Comparison of ENCODE assay signal across 8 cellular contexts in genomic region chr1:40612345-40612831, GRCh38. TPM values are rescaled to one million over a fixed set of nuclear protein-coding genes. Genes with fewer than 3 reads are reported as not detected.
A peak's percentile ranks its signal among the peaks of the same experiment; 100 is the strongest.
DNase-seq lines count a peak whose midpoint lies in the region; ATAC-seq and TF ChIP-seq lines count a peak whose summit lies in the region.

No MANE protein-coding gene starts in this region.

- no peaks in the 10 kb centered on the region for H3K9me3 ChIP-seq in CD8-positive, alpha-beta memory T cell (ENCODE audit: low read length)

- peak; percentile 46 to 78 (median 58) for DNase-seq in CD8-positive, alpha-beta memory T cell
- DNase-seq in NCI-H82 treated with DMSO at 0.1 percent for 48 hours (lab: John Stamatoyannopoulos, UW; ENCODE audit: unreplicated experiment) (peak; percentile 56), mesothelial cell of epicardium (ENCODE audit: low spot score in 2 of 2, unreplicated experiment in 2 of 2) (peak in 1 of 2 experiments; percentile 64)
- DNase-seq in activated CD8-positive, alpha-beta T cell treated with anti-CD3 and anti-CD28 coated beads for 36 hours: peak; percentile 82
- DNase-seq in effector memory CD8-positive, alpha-beta T cell: peak; percentile 70 to 75 (median 74)
- DNase-seq in stimulated activated CD8-positive, alpha-beta memory T cell treated with anti-CD3 and anti-CD28 coated beads, Interleukin-4, amount 100 ng/mL, for 48 hours: peak; percentile 80

- no peaks in the 10 kb centered on the region for H3K9me3 Mint-ChIP-seq in CD8-positive, alpha-beta memory T cell
- H3K9me3 Mint-ChIP-seq in activated CD8-positive, alpha-beta T cell treated with anti-CD3 and anti-CD28 coated beads for 36 hours: no peaks in the 10 kb centered on the region
- no peaks in the 10 kb centered on the region for H3K9me3 Mint-ChIP-seq in effector memory CD8-positive, alpha-beta T cell
- peaks cover 14% of the 10 kb centered on the region for H3K9me3 Mint-ChIP-seq in mesothelial cell of epicardium

- H3K4me1 ChIP-seq in CD8-positive, alpha-beta memory T cell (ENCODE audit: insufficient read depth, low read length): no peaks in the 10 kb centered on the region

- no peak overlapping the region for H3K4me3 ChIP-seq in CD8-positive, alpha-beta memory T cell (ENCODE audit: low read length)

- intact Hi-C loops in activated CD8-positive, alpha-beta T cell treated with anti-CD3 and anti-CD28 coated beads for 36 hours (cut with micrococcal nuclease): loop anchor here (5.0 kb wide), 3 partner anchors 55 to 340 kb away; partner anchors contain the start of gene RIMS3

- POLR2A ChIA-PET in CD8-positive, alpha-beta memory T cell (lab: Charles Lee): no interaction called here
- POLR2A ChIA-PET in activated CD8-positive, alpha-beta T cell treated with anti-CD3 and anti-CD28 coated beads for 36 hours (lab: Charles Lee): interaction anchor here (1.1 kb wide), 1 partner anchor 80 kb away, joined by 3 read pairs; no protein-coding TSS in a partner anchor

- no peak overlapping the region for H3K27ac ChIP-seq in CD8-positive, alpha-beta memory T cell (ENCODE audit: low read depth, low read length)

- CTCF ChIA-PET in CD8-positive, alpha-beta memory T cell (lab: Charles Lee): interaction anchor here (0.7 to 1.5 kb wide), 7 partner anchors 9 to 337 kb away, joined by 3 to 6 read pairs (median 3); partner anchors contain the start of gene NFYC
- CTCF ChIA-PET in activated CD8-positive, alpha-beta T cell treated with anti-CD3 and anti-CD28 coated beads for 36 hours (lab: Charles Lee): interaction anchor here (0.6 to 1.4 kb wide), 17 partner anchors 9 to 340 kb away, joined by 3 to 7 read pairs (median 4); partner anchors contain the start of gene RIMS3

- H3K36me3 ChIP-seq in CD8-positive, alpha-beta memory T cell (ENCODE audit: insufficient read depth, low read length): no peaks in the 10 kb centered on the region

- no peak overlapping the region for H3K4me3 Mint-ChIP-seq in CD8-positive, alpha-beta memory T cell
- H3K4me3 Mint-ChIP-seq in activated CD8-positive, alpha-beta T cell treated with anti-CD3 and anti-CD28 coated beads for 36 hours: no peak overlapping the region
- no peak overlapping the region for H3K4me3 Mint-ChIP-seq in effector memory CD8-positive, alpha-beta T cell
- H3K4me3 Mint-ChIP-seq in mesothelial cell of epicardium: no peak overlapping the region

- ATAC-seq in HG03196 (IDR thresholded peaks at IDR 0.05; ENCODE audit: unreplicated experiment) (peak; percentile 58), GM19452 (IDR thresholded peaks at IDR 0.05; ENCODE audit: unreplicated experiment) (no peak)
- ATAC-seq in activated CD8-positive, alpha-beta T cell treated with anti-CD3 and anti-CD28 coated beads for 36 hours: peak; percentile 97
- ATAC-seq in effector memory CD8-positive, alpha-beta T cell (replicated peaks): peak; percentile 95

- H3K27ac Mint-ChIP-seq in CD8-positive, alpha-beta memory T cell: no peak overlapping the region
- no peak overlapping the region for H3K27ac Mint-ChIP-seq in activated CD8-positive, alpha-beta T cell treated with anti-CD3 and anti-CD28 coated beads for 36 hours
- H3K27ac Mint-ChIP-seq in effector memory CD8-positive, alpha-beta T cell: no peak overlapping the region
- H3K27ac Mint-ChIP-seq in mesothelial cell of epicardium: no peak overlapping the region

- H3K4me1 Mint-ChIP-seq in CD8-positive, alpha-beta memory T cell: no peaks in the 10 kb centered on the region
- H3K4me1 Mint-ChIP-seq in activated CD8-positive, alpha-beta T cell treated with anti-CD3 and anti-CD28 coated beads for 36 hours (ENCODE audit: low read depth): no peaks in the 10 kb centered on the region
- no peaks in the 10 kb centered on the region for H3K4me1 Mint-ChIP-seq in effector memory CD8-positive, alpha-beta T cell (ENCODE audit: low read depth in 2 of 2)
- no peaks in the 10 kb centered on the region for H3K4me1 Mint-ChIP-seq in mesothelial cell of epicardium

- no peaks in the 10 kb centered on the region for H3K36me3 Mint-ChIP-seq in CD8-positive, alpha-beta memory T cell
- no peaks in the 10 kb centered on the region for H3K36me3 Mint-ChIP-seq in activated CD8-positive, alpha-beta T cell treated with anti-CD3 and anti-CD28 coated beads for 36 hours (ENCODE audit: low read depth)
- peaks cover 3% of the 10 kb centered on the region for H3K36me3 Mint-ChIP-seq in effector memory CD8-positive, alpha-beta T cell (ENCODE audit: insufficient read depth)
- no peaks in the 10 kb centered on the region for H3K36me3 Mint-ChIP-seq in mesothelial cell of epicardium

- H3K27me3 Mint-ChIP-seq in CD8-positive, alpha-beta memory T cell: no peaks in the 10 kb centered on the region
- no peaks in the 10 kb centered on the region for H3K27me3 Mint-ChIP-seq in activated CD8-positive, alpha-beta T cell treated with anti-CD3 and anti-CD28 coated beads for 36 hours
- no peaks in the 10 kb centered on the region for H3K27me3 Mint-ChIP-seq in effector memory CD8-positive, alpha-beta T cell
- H3K27me3 Mint-ChIP-seq in mesothelial cell of epicardium (ENCODE audit: low read depth): peaks cover 9% of the 10 kb centered on the region

- H3K27me3 ChIP-seq in CD8-positive, alpha-beta memory T cell (ENCODE audit: insufficient read depth, low read length, poor library complexity, severe bottlenecking): no peaks in the 10 kb centered on the region

- peak; percentile 86 for TF ChIP-seq CTCF in activated CD8-positive, alpha-beta T cell treated with anti-CD3 and anti-CD28 coated beads for 36 hours (IDR thresholded peaks at IDR 0.05)
- peak; percentile 52 for TF ChIP-seq CTCF in mesothelial cell of epicardium (IDR thresholded peaks at IDR 0.05; ENCODE audit: unreplicated experiment)

RNA-seq across cellular contexts. Expression of gene RIMS3, which starts 53.1 kb away (rescaled TPM):
- 1 to 10 TPM; 1.4 to 1.7 TPM for total RNA-seq in CD8-positive, alpha-beta memory T cell
- polyA plus RNA-seq in CD8-positive, alpha-beta memory T cell: 5.4 TPM
- 1 to 10 TPM; 3.0 to 3.9 TPM for total RNA-seq in activated CD8-positive, alpha-beta T cell treated with anti-CD3 and anti-CD28 coated beads for 36 hours
- total RNA-seq in mesothelial cell of epicardium: 12.5 to 13.0 TPM (median 12.9 TPM) in 3 replicates
